In genomic region chr1:211738096-211738708, GRCh38 we compare ENCODE assay signal across 17 cellular contexts.
DNase-seq lines count a peak whose midpoint lies in the region; ATAC-seq and TF ChIP-seq lines count a peak whose summit lies in the region.
"Had no signal": no experiment of that assay in that cellular context is flagged by ENCODE, and none has a peak within 500 bp of the region (broad histone marks: within the 10 kb centered on the region; RNA-seq: fewer than 3 reads in every experiment).

No MANE protein-coding gene starts in this region.

- POLR2A ChIA-PET in CD4-positive, alpha-beta memory T cell (lab: Charles Lee; ENCODE audit: partially characterized antibody) = no interaction called here
- POLR2A ChIA-PET in naive thymus-derived CD4-positive, alpha-beta T cell (lab: Charles Lee) = no interaction called here

- peak overlapping the region in 1 of 2 donors; percentile 11 for H3K4me3 ChIP-seq in CD4-positive, alpha-beta memory T cell (ENCODE audit: low read length in 2 of 2)
- peak overlapping the region; percentile 44 for H3K4me3 ChIP-seq in naive thymus-derived CD4-positive, alpha-beta T cell (ENCODE audit: low read length)
- H3K4me3 ChIP-seq: colonic mucosa had no signal

- peak overlapping the region; percentile 21 to 92 (median 81) for H3K27ac Mint-ChIP-seq in CD4-positive, alpha-beta memory T cell
- H3K27ac Mint-ChIP-seq in activated T-helper 17 cell treated with anti-CD3 and anti-CD28 coated beads, Interleukin-2, amount 50 U/mL, for 72 hours = no peak overlapping the region
- H3K27ac Mint-ChIP-seq in naive thymus-derived CD4-positive, alpha-beta T cell = peak overlapping the region; percentile 51 to 96 (median 88)
- no peak overlapping the region for H3K27ac Mint-ChIP-seq in CD14-positive monocyte

- H3K27ac ChIP-seq in CD4-positive, alpha-beta memory T cell (ENCODE audit: low read depth, low read length) = no peak overlapping the region
- H3K27ac ChIP-seq in naive thymus-derived CD4-positive, alpha-beta T cell (ENCODE audit: low read depth, low read length) = peak overlapping the region; percentile 49
- H3K27ac ChIP-seq: colonic mucosa, RWPE1 had no signal

- no peaks in the 10 kb centered on the region for H3K36me3 Mint-ChIP-seq in CD4-positive, alpha-beta memory T cell
- no peaks in the 10 kb centered on the region for H3K36me3 Mint-ChIP-seq in activated T-helper 17 cell treated with anti-CD3 and anti-CD28 coated beads, Interleukin-2, amount 50 U/mL, for 72 hours (ENCODE audit: low read depth)
- peaks cover 0 to 4% (median 0%) of the 10 kb centered on the region in 5 donors for H3K36me3 Mint-ChIP-seq in naive thymus-derived CD4-positive, alpha-beta T cell
- H3K36me3 Mint-ChIP-seq in CD14-positive monocyte = peaks cover 0 to 2% of the 10 kb centered on the region in 2 donors

- peaks cover 32% of the 10 kb centered on the region for H3K4me1 ChIP-seq in CD4-positive, alpha-beta memory T cell (ENCODE audit: insufficient read depth, low read length)
- peaks cover 34 to 36% of the 10 kb centered on the region in 2 donors for H3K4me1 ChIP-seq in naive thymus-derived CD4-positive, alpha-beta T cell (ENCODE audit: control insufficient read depth in 2 of 2, insufficient read depth in 2 of 2, low read length in 2 of 2)
- H3K4me1 ChIP-seq: colonic mucosa had no signal

- no peak for TF ChIP-seq CTCF in CD14-positive monocyte (IDR thresholded peaks at IDR 0.05)

- peaks cover 26 to 43% (median 32%) of the 10 kb centered on the region in 4 donors for H3K4me1 Mint-ChIP-seq in CD4-positive, alpha-beta memory T cell
- H3K4me1 Mint-ChIP-seq in activated T-helper 17 cell treated with anti-CD3 and anti-CD28 coated beads, Interleukin-2, amount 50 U/mL, for 72 hours = peaks cover 26% of the 10 kb centered on the region
- peaks cover 29 to 51% (median 34%) of the 10 kb centered on the region in 7 donors for H3K4me1 Mint-ChIP-seq in naive thymus-derived CD4-positive, alpha-beta T cell
- peaks cover 21% of the 10 kb centered on the region for H3K4me1 Mint-ChIP-seq in CD14-positive monocyte

- intact Hi-C loops in CD4-positive, alpha-beta memory T cell (cut with micrococcal nuclease) = no loop called here
- intact Hi-C loops in naive thymus-derived CD4-positive, alpha-beta T cell (cut with micrococcal nuclease) = loop anchor here in 1 of 2 donors (5.0 kb wide), 1 partner anchor 36 kb away; no protein-coding TSS in a partner anchor
- intact Hi-C loops in CD14-positive monocyte (cut with micrococcal nuclease) = no loop called here

- no peaks in the 10 kb centered on the region for H3K36me3 ChIP-seq in CD4-positive, alpha-beta memory T cell (ENCODE audit: insufficient read depth, low read length)
- no peaks in the 10 kb centered on the region for H3K36me3 ChIP-seq in naive thymus-derived CD4-positive, alpha-beta T cell (ENCODE audit: control insufficient read depth in 2 of 3, insufficient read depth in 3 of 3, low read length in 3 of 3)
- H3K36me3 ChIP-seq: colonic mucosa had no signal

- peak; percentile 17 for ATAC-seq in activated T-helper 17 cell treated with anti-CD3 and anti-CD28 coated beads, Interleukin-2, amount 50 U/mL, for 72 hours (replicated peaks)
- ATAC-seq in naive thymus-derived CD4-positive, alpha-beta T cell = peak; percentile 8
- ATAC-seq in esophagus mucosa = no peak
- no peak for ATAC-seq in GM18873 (IDR thresholded peaks at IDR 0.05; ENCODE audit: low FRiP score, unreplicated experiment)
- ATAC-seq: left colon had no signal

- H3K27me3 Mint-ChIP-seq in CD4-positive, alpha-beta memory T cell = no peaks in the 10 kb centered on the region
- H3K27me3 Mint-ChIP-seq in activated T-helper 17 cell treated with anti-CD3 and anti-CD28 coated beads, Interleukin-2, amount 50 U/mL, for 72 hours = peaks cover 8% of the 10 kb centered on the region
- H3K27me3 Mint-ChIP-seq in naive thymus-derived CD4-positive, alpha-beta T cell = no peaks in the 10 kb centered on the region
- H3K27me3 Mint-ChIP-seq in CD14-positive monocyte (ENCODE audit: low read depth in 3 of 3) = peaks cover 2 to 5% (median 4%) of the 10 kb centered on the region in 3 donors

- H3K4me3 Mint-ChIP-seq in CD4-positive, alpha-beta memory T cell = peak overlapping the region in 7 of 8 donors; percentile 57 to 88 (median 71)
- H3K4me3 Mint-ChIP-seq in activated T-helper 17 cell treated with anti-CD3 and anti-CD28 coated beads, Interleukin-2, amount 50 U/mL, for 72 hours = peak overlapping the region; percentile 20
- H3K4me3 Mint-ChIP-seq in naive thymus-derived CD4-positive, alpha-beta T cell = peak overlapping the region; percentile 60 to 87 (median 66)
- no peak overlapping the region for H3K4me3 Mint-ChIP-seq in CD14-positive monocyte

- no peaks in the 10 kb centered on the region for H3K9me3 Mint-ChIP-seq in CD4-positive, alpha-beta memory T cell
- no peaks in the 10 kb centered on the region for H3K9me3 Mint-ChIP-seq in activated T-helper 17 cell treated with anti-CD3 and anti-CD28 coated beads, Interleukin-2, amount 50 U/mL, for 72 hours
- H3K9me3 Mint-ChIP-seq in naive thymus-derived CD4-positive, alpha-beta T cell = no peaks in the 10 kb centered on the region
- H3K9me3 Mint-ChIP-seq in CD14-positive monocyte = no peaks in the 10 kb centered on the region

- no peaks in the 10 kb centered on the region for H3K27me3 ChIP-seq in CD4-positive, alpha-beta memory T cell (ENCODE audit: insufficient read depth, low read length)
- no peaks in the 10 kb centered on the region for H3K27me3 ChIP-seq in naive thymus-derived CD4-positive, alpha-beta T cell (ENCODE audit: control insufficient read depth in 2 of 2, insufficient read depth in 2 of 2, low read length in 2 of 2)
- H3K27me3 ChIP-seq: colonic mucosa had no signal

- no peaks in the 10 kb centered on the region for H3K9me3 ChIP-seq in CD4-positive, alpha-beta memory T cell (ENCODE audit: control insufficient read depth in 1 of 2, low read length in 2 of 2)
- H3K9me3 ChIP-seq in naive thymus-derived CD4-positive, alpha-beta T cell (ENCODE audit: control insufficient read depth in 2 of 3, low read length in 3 of 3) = no peaks in the 10 kb centered on the region
- H3K9me3 ChIP-seq: colonic mucosa had no signal

- DNase-seq in NCI-H2227 (lab: John Stamatoyannopoulos, UW; ENCODE audit: unreplicated experiment) = peak; percentile 11
- no peak for DNase-seq in NCI-H2227 treated with DMSO at 0.1 percent for 48 hours (lab: John Stamatoyannopoulos, UW)
- peak in 1 of 5 donors; percentile 2 for DNase-seq in CD4-positive, alpha-beta memory T cell
- peak in 1 of 9 donors; percentile 3 for DNase-seq in naive thymus-derived CD4-positive, alpha-beta T cell
- DNase-seq in CD14-positive monocyte (ENCODE audit: low spot score) = no peak
- DNase-seq: 8988T, colonic mucosa, KG1, left colon, NCI-H1436, NCI-H748 treated with DMSO at 0.1 percent for 48 hours, retina, T-helper 9 cell had no signal

- CTCF ChIA-PET in CD4-positive, alpha-beta memory T cell (lab: Charles Lee; ENCODE audit: partially characterized antibody) = interaction anchor here (1.2 to 4.7 kb wide), 2 partner anchors 12 to 40 kb away, joined by 3 to 19 read pairs; no protein-coding TSS in a partner anchor
- CTCF ChIA-PET in naive thymus-derived CD4-positive, alpha-beta T cell (lab: Charles Lee) = interaction anchor here (1.4 kb wide), 1 partner anchor 40 kb away, joined by 4 read pairs; no protein-coding TSS in a partner anchor

Comparison
In these comparisons a context has a peak if more than half of its experiments do, and no peak if none do; other contexts are left out.
1. H3K27ac Mint-ChIP-seq: peak in CD4-positive, alpha-beta memory T cell (7 of 7) and naive thymus-derived CD4-positive, alpha-beta T cell (9 of 9); none in activated T-helper 17 cell treated with anti-CD3 and anti-CD28 coated beads, Interleukin-2, amount 50 U/mL, for 72 hours (single experiment) and CD14-positive monocyte (0 of 7).
2. H3K4me3 Mint-ChIP-seq: peak in CD4-positive, alpha-beta memory T cell (7 of 8), activated T-helper 17 cell treated with anti-CD3 and anti-CD28 coated beads, Interleukin-2, amount 50 U/mL, for 72 hours (single experiment) and naive thymus-derived CD4-positive, alpha-beta T cell (10 of 10); none in CD14-positive monocyte (0 of 2).
3. ATAC-seq: peak in activated T-helper 17 cell treated with anti-CD3 and anti-CD28 coated beads, Interleukin-2, amount 50 U/mL, for 72 hours (single experiment) and naive thymus-derived CD4-positive, alpha-beta T cell (single experiment); none in esophagus mucosa (single experiment) and GM18873 (single experiment).